In genomic region chr6:125421853-125422252, GRCh38 we compare ENCODE assay signal across 10 cellular contexts.
A peak's percentile ranks its signal among the peaks of the same experiment; 100 is the strongest.
DNase-seq lines count a peak whose midpoint lies in the region; ATAC-seq and TF ChIP-seq lines count a peak whose summit lies in the region.
"Had no signal": no experiment of that assay in that cellular context is flagged by ENCODE, and none has a peak within 500 bp of the region (broad histone marks: within the 10 kb centered on the region; RNA-seq: fewer than 3 reads in every experiment).

No MANE protein-coding gene starts in this region.

- H3K27me3 ChIP-seq in PC-9 (ENCODE audit: insufficient read depth, low read depth) = 0 out of 2 replicates have a peak, but pooled peaks cover 3% of the 10 kb centered on the region

- intact Hi-C loops in PC-9 (cut with micrococcal nuclease; ENCODE audit: unreplicated experiment) = no loop called here
- intact Hi-C loops in activated CD4-positive, alpha-beta memory T cell treated with anti-CD3 and anti-CD28 coated beads for 36 hours (cut with micrococcal nuclease) = no loop called here

- H3F3A ChIP-seq in PC-9 (ENCODE audit: insufficient read depth, low read depth) = no peaks in the 10 kb centered on the region

- POLR2A ChIA-PET in PC-9 (lab: Charles Lee; ENCODE audit: unreplicated experiment) = no interaction called here
- POLR2A ChIA-PET in activated CD4-positive, alpha-beta memory T cell treated with anti-CD3 and anti-CD28 coated beads for 36 hours (lab: Charles Lee) = no interaction called here

- no peaks in the 10 kb centered on the region for H3K9me3 Mint-ChIP-seq in activated CD4-positive, alpha-beta memory T cell treated with anti-CD3 and anti-CD28 coated beads for 36 hours
- H3K9me3 Mint-ChIP-seq: activated CD4-positive, alpha-beta memory T cell treated with anti-CD3 and anti-CD28 coated beads, Interleukin-2, amount 10 ng/mL, durations not matched to agents 7 days and 5 days had no signal

- H3K4me3 Mint-ChIP-seq in activated CD4-positive, alpha-beta memory T cell treated with anti-CD3 and anti-CD28 coated beads for 36 hours = no peak overlapping the region
- H3K4me3 Mint-ChIP-seq: activated CD4-positive, alpha-beta memory T cell treated with anti-CD3 and anti-CD28 coated beads, Interleukin-2, amount 10 ng/mL, durations not matched to agents 7 days and 5 days had no signal

- no peaks in the 10 kb centered on the region for H3K36me3 ChIP-seq in PC-9 (ENCODE audit: low read depth)

- H3K4me1 Mint-ChIP-seq in activated CD4-positive, alpha-beta memory T cell treated with anti-CD3 and anti-CD28 coated beads for 36 hours (ENCODE audit: low read depth) = no peaks in the 10 kb centered on the region
- H3K4me1 Mint-ChIP-seq: activated CD4-positive, alpha-beta memory T cell treated with anti-CD3 and anti-CD28 coated beads, Interleukin-2, amount 10 ng/mL, durations not matched to agents 7 days and 5 days had no signal

- H3K27ac Mint-ChIP-seq in activated CD4-positive, alpha-beta memory T cell treated with anti-CD3 and anti-CD28 coated beads for 36 hours = no peak overlapping the region
- H3K27ac Mint-ChIP-seq: activated CD4-positive, alpha-beta memory T cell treated with anti-CD3 and anti-CD28 coated beads, Interleukin-2, amount 10 ng/mL, durations not matched to agents 7 days and 5 days had no signal

- H3K79me2 ChIP-seq in PC-9 (ENCODE audit: low read depth) = no peaks in the 10 kb centered on the region

- peak; percentile 74 for DNase-seq in Caki2 (ENCODE audit: low read depth)
- DNase-seq in PC-9 = peak in 1 of 2 experiments; percentile 4
- peak; percentile 7 for DNase-seq in fibroblast of mammary gland (ENCODE audit: low read depth)
- DNase-seq in myocyte (ENCODE audit: low read depth) = peak; percentile 6
- DNase-seq in activated CD4-positive, alpha-beta memory T cell treated with anti-CD3 and anti-CD28 coated beads for 36 hours = no peak
- no peak for DNase-seq in stimulated activated naive CD8-positive, alpha-beta T cell treated with anti-CD3 and anti-CD28 coated beads, Interleukin-15, Interleukin-2, amounts not matched to agents 100 U/mL and 50 U/mL, for 24 hours
- DNase-seq: activated CD4-positive, alpha-beta memory T cell treated with anti-CD3 and anti-CD28 coated beads, Interleukin-2, amount 10 ng/mL, durations not matched to agents 7 days and 5 days; GOT3 had no signal

- in situ Hi-C loops in Caki2 (cut with HindIII; ENCODE audit: low pct_unique_long_range_greater_than_20kb, low sequenced_read_pairs) = no loop called here

- H4K20me1 ChIP-seq in PC-9 (ENCODE audit: insufficient read depth) = no peaks in the 10 kb centered on the region

- H3K27me3 Mint-ChIP-seq in activated CD4-positive, alpha-beta memory T cell treated with anti-CD3 and anti-CD28 coated beads for 36 hours = no peaks in the 10 kb centered on the region

- no TSS peak for BruUV-seq in PC-9 (replicated peaks; lab: Mats Ljungman, UMichigan)

- H3K27ac ChIP-seq in PC-9 = no peak overlapping the region

- no peak overlapping the region for H3K4me2 ChIP-seq in PC-9

- no peaks in the 10 kb centered on the region for H3K36me3 Mint-ChIP-seq in activated CD4-positive, alpha-beta memory T cell treated with anti-CD3 and anti-CD28 coated beads for 36 hours

- 0 out of 2 replicates have a peak overlapping the region, but pooled peaks have one; percentile 7 for H2AFZ ChIP-seq in PC-9

- TF ChIP-seq CTCF in PC-9 (conservative IDR thresholded peaks at IDR 0.05) (no peak), fibroblast of mammary gland (conservative IDR thresholded peaks at IDR 0.05; ENCODE audit: control insufficient read depth, insufficient read depth, low read depth, low read length) (no peak)

- ATAC-seq in GM19395 (IDR thresholded peaks at IDR 0.05; ENCODE audit: unreplicated experiment) (no peak), HG02870 (IDR thresholded peaks at IDR 0.05; ENCODE audit: unreplicated experiment) (no peak)
- no peak for ATAC-seq in stimulated activated naive CD8-positive, alpha-beta T cell treated with anti-CD3 and anti-CD28 coated beads, Interleukin-15, Interleukin-2, amounts not matched to agents 100 U/mL and 50 U/mL, for 24 hours

- H3K9me2 ChIP-seq in PC-9 (ENCODE audit: insufficient read depth) = no peaks in the 10 kb centered on the region

- H3K4me1 ChIP-seq in PC-9 (replicated peaks; ENCODE audit: insufficient read depth) = no peaks in the 10 kb centered on the region

- CTCF ChIA-PET in PC-9 (lab: Charles Lee) = no interaction called here
- CTCF ChIA-PET in activated CD4-positive, alpha-beta memory T cell treated with anti-CD3 and anti-CD28 coated beads for 36 hours (lab: Charles Lee) = no interaction called here

- no peak overlapping the region for H3K4me3 ChIP-seq in PC-9
- no peak overlapping the region for H3K4me3 ChIP-seq in fibroblast of mammary gland (ENCODE audit: control insufficient read depth, low read depth, low read length)

- no peaks in the 10 kb centered on the region; the same call in none of the 2 replicates for H3K9me3 ChIP-seq in PC-9 (ENCODE audit: insufficient read depth, low read depth)

Comparison
In these comparisons a context has a peak if more than half of its experiments do, and no peak if none do; other contexts are left out.
1. DNase-seq: peak in Caki2 (single experiment), fibroblast of mammary gland (single experiment) and myocyte (single experiment); none in activated CD4-positive, alpha-beta memory T cell treated with anti-CD3 and anti-CD28 coated beads for 36 hours (single experiment) and stimulated activated naive CD8-positive, alpha-beta T cell treated with anti-CD3 and anti-CD28 coated beads, Interleukin-15, Interleukin-2, amounts not matched to agents 100 U/mL and 50 U/mL, for 24 hours (single experiment).